ENCODE assay signal across 9 cellular contexts in genomic region chr19:17001603-17002183, GRCh38. TPM values are rescaled to one million over a fixed set of nuclear protein-coding genes. Genes with fewer than 3 reads are reported as not detected.
DNase-seq lines count a peak whose midpoint lies in the region; ATAC-seq and TF ChIP-seq lines count a peak whose summit lies in the region.
"Had no signal": no experiment of that assay in that cellular context is flagged by ENCODE, and none has a peak within 500 bp of the region (broad histone marks: within the 10 kb centered on the region; RNA-seq: fewer than 3 reads in every experiment).

No MANE protein-coding gene starts in this region.

- H3K9me3 Mint-ChIP-seq in activated CD4-positive, alpha-beta memory T cell treated with anti-CD3 and anti-CD28 coated beads for 36 hours = peaks cover 7% of the 10 kb centered on the region
- no peaks in the 10 kb centered on the region for H3K9me3 Mint-ChIP-seq in MCF 10A (ENCODE audit: unreplicated experiment)

- H3K4me3 Mint-ChIP-seq in activated CD4-positive, alpha-beta memory T cell treated with anti-CD3 and anti-CD28 coated beads for 36 hours = peak overlapping the region; percentile 8
- H3K4me3 Mint-ChIP-seq in MCF 10A (ENCODE audit: unreplicated experiment) = no peak overlapping the region

- H3K36me3 Mint-ChIP-seq in activated CD4-positive, alpha-beta memory T cell treated with anti-CD3 and anti-CD28 coated beads for 36 hours = no peaks in the 10 kb centered on the region
- H3K36me3 Mint-ChIP-seq in MCF 10A (ENCODE audit: insufficient read depth, unreplicated experiment) = no peaks in the 10 kb centered on the region

- peak; percentile 22 for DNase-seq in CMK (ENCODE audit: low read depth)
- DNase-seq in activated CD4-positive, alpha-beta memory T cell treated with anti-CD3 and anti-CD28 coated beads for 36 hours = peak; percentile 86
- peak; percentile 54 for DNase-seq in effector CD8-positive, alpha-beta T cell (lab: John Stamatoyannopoulos, UW)
- DNase-seq in stimulated activated CD4-positive, alpha-beta T cell treated with anti-CD3 and anti-CD28 coated beads, Interleukin-4, amount 100 ng/mL, for 24 hours = peak; percentile 56
- no peak for DNase-seq in MCF 10A (ENCODE audit: unreplicated experiment)
- no peak for DNase-seq in NCI-H146 treated with DMSO at 0.1 percent for 48 hours (lab: John Stamatoyannopoulos, UW; ENCODE audit: unreplicated experiment)
- DNase-seq: NCI-H2029 treated with DMSO at 0.1 percent for 48 hours had no signal

- ATAC-seq in GM21737 (IDR thresholded peaks at IDR 0.05; ENCODE audit: unreplicated experiment) = no peak
- no peak for ATAC-seq in HG03442 (IDR thresholded peaks at IDR 0.05; ENCODE audit: unreplicated experiment)

- CTCF ChIA-PET in activated CD4-positive, alpha-beta memory T cell treated with anti-CD3 and anti-CD28 coated beads for 36 hours (lab: Charles Lee) = no interaction called here
- CTCF ChIA-PET in MCF 10A (lab: Yijun Ruan, JAX) = no interaction called here

- BruUV-seq in MCF 10A (replicated peaks; lab: Mats Ljungman, UMichigan) = no TSS peak

- intact Hi-C loops in activated CD4-positive, alpha-beta memory T cell treated with anti-CD3 and anti-CD28 coated beads for 36 hours (cut with micrococcal nuclease) = no loop called here
- intact Hi-C loops in MCF 10A (cut with micrococcal nuclease) = no loop called here

- TF ChIP-seq CTCF in MCF 10A (IDR thresholded peaks at IDR 0.05; ENCODE audit: unreplicated experiment) = no peak

- H3K27me3 Mint-ChIP-seq in activated CD4-positive, alpha-beta memory T cell treated with anti-CD3 and anti-CD28 coated beads for 36 hours = no peaks in the 10 kb centered on the region
- H3K27me3 Mint-ChIP-seq in MCF 10A (ENCODE audit: insufficient read depth, unreplicated experiment) = peaks cover 14% of the 10 kb centered on the region

- H3K4me1 Mint-ChIP-seq in activated CD4-positive, alpha-beta memory T cell treated with anti-CD3 and anti-CD28 coated beads for 36 hours (ENCODE audit: low read depth) = peaks cover 22% of the 10 kb centered on the region
- H3K4me1 Mint-ChIP-seq in MCF 10A (ENCODE audit: insufficient read depth, unreplicated experiment) = no peaks in the 10 kb centered on the region

- POLR2A ChIA-PET in activated CD4-positive, alpha-beta memory T cell treated with anti-CD3 and anti-CD28 coated beads for 36 hours (lab: Charles Lee) = no interaction called here
- POLR2A ChIA-PET in MCF 10A (lab: Yijun Ruan, JAX) = no interaction called here

- H3K27ac Mint-ChIP-seq in activated CD4-positive, alpha-beta memory T cell treated with anti-CD3 and anti-CD28 coated beads for 36 hours = peak overlapping the region; percentile 72
- H3K27ac Mint-ChIP-seq in MCF 10A (ENCODE audit: low read depth, unreplicated experiment) = no peak overlapping the region

RNA-seq across cellular contexts. Expression of gene CPAMD8, which starts 24.9 kb away (rescaled TPM):
- under 1 TPM; 0.31 to 0.88 TPM for total RNA-seq in activated CD4-positive, alpha-beta memory T cell treated with anti-CD3 and anti-CD28 coated beads for 36 hours
- 1.3 and 2.3 TPM in 2 replicates for total RNA-seq in MCF 10A (2022)

Comparison
In these comparisons a context has a peak if more than half of its experiments do, and no peak if none do; other contexts are left out.
1. DNase-seq: peak in CMK (single experiment), activated CD4-positive, alpha-beta memory T cell treated with anti-CD3 and anti-CD28 coated beads for 36 hours (single experiment), effector CD8-positive, alpha-beta T cell (single experiment) and stimulated activated CD4-positive, alpha-beta T cell treated with anti-CD3 and anti-CD28 coated beads, Interleukin-4, amount 100 ng/mL, for 24 hours (single experiment); none in MCF 10A (single experiment) and NCI-H146 treated with DMSO at 0.1 percent for 48 hours (single experiment).